ENCODE assay signal across 1 cellular context in the genomic region with DNA sequence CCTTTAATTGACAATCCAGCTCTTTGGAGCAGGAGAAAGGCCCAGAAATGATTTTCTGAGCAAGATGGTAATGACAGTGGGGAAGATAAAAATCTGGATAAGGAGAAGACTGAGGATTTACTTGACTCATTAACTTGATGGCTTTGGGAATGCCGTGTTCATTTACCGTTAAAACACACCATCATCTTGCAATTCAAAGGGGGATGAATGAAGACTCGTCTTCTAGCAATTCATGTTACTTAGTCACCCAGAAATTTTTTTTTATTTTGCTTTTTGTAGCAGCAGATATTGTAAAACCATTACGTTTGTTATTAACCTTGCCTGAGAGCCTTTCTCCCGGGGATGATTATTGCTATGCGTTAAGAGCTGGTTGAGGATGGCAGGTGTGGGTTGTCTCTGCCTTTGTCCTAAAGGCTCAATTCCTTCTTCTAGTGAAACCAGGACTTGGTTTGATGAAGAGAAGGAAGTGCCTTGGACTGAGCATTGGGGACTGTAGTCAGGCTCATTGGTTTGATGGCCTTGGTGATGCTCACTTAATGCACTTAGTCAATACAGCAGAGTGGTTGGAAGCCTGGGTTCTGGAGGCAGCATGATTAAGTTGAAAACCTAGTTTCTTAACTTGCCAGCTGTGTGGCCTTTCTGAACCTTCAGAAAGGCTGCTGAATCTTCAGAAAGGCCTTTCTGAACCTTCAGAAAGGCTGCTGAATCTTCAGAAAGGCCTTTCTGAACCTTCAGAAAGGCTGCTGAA.
TF ChIP-seq lines count a peak whose summit lies in the region.

No MANE protein-coding gene starts in this region.

TF ChIP-seq in SK-N-SH, 30 proteins besides CTCF, POLR2A, EP300 and RAD21 (continued from another document):
- TF ChIP-seq, protein P1, sequence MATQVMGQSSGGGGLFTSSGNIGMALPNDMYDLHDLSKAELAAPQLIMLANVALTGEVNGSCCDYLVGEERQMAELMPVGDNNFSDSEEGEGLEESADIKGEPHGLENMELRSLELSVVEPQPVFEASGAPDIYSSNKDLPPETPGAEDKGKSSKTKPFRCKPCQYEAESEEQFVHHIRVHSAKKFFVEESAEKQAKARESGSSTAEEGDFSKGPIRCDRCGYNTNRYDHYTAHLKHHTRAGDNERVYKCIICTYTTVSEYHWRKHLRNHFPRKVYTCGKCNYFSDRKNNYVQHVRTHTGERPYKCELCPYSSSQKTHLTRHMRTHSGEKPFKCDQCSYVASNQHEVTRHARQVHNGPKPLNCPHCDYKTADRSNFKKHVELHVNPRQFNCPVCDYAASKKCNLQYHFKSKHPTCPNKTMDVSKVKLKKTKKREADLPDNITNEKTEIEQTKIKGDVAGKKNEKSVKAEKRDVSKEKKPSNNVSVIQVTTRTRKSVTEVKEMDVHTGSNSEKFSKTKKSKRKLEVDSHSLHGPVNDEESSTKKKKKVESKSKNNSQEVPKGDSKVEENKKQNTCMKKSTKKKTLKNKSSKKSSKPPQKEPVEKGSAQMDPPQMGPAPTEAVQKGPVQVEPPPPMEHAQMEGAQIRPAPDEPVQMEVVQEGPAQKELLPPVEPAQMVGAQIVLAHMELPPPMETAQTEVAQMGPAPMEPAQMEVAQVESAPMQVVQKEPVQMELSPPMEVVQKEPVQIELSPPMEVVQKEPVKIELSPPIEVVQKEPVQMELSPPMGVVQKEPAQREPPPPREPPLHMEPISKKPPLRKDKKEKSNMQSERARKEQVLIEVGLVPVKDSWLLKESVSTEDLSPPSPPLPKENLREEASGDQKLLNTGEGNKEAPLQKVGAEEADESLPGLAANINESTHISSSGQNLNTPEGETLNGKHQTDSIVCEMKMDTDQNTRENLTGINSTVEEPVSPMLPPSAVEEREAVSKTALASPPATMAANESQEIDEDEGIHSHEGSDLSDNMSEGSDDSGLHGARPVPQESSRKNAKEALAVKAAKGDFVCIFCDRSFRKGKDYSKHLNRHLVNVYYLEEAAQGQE (IDR thresholded peaks at IDR 0.05; ENCODE audit: low read depth, low read length), result no peak
- TF ChIP-seq YY1 (IDR thresholded peaks at IDR 0.05; ENCODE audit: low read depth) (no peak), RFX5 (IDR thresholded peaks at IDR 0.05; ENCODE audit: low read length) (no peak), SMC3 (IDR thresholded peaks at IDR 0.05; ENCODE audit: low read depth, low read length) (no peak), EZH2phosphoT487 (IDR thresholded peaks at IDR 0.05; ENCODE audit: borderline replicate concordance, low read depth) (no peak), JUND (IDR thresholded peaks at IDR 0.05) (no peak), GATA2 (CRISPR knock-in tag; IDR thresholded peaks at IDR 0.05) (no peak), MEF2A (IDR thresholded peaks at IDR 0.05; ENCODE audit: borderline replicate concordance, low read depth) (no peak), RCOR1 (IDR thresholded peaks at IDR 0.05; ENCODE audit: low read length) (no peak)
